In genomic region chr22:23913661-23914353, GRCh38 we compare ENCODE assay signal across 1 cellular context.
TF ChIP-seq lines count a peak whose summit lies in the region.

No MANE protein-coding gene starts in this region.

TF ChIP-seq in HEK293, 187 proteins besides CTCF, POLR2A, EP300 and RAD21 (continued from another document and continues in another):
- TF ChIP-seq ZNF18 (tag by site-specific recombination; IDR thresholded peaks at IDR 0.05) (no peak), ZNF560 (tag by site-specific recombination; IDR thresholded peaks at IDR 0.05; ENCODE audit: borderline replicate concordance) (no peak), ZNF777 (tag by site-specific recombination; IDR thresholded peaks at IDR 0.05; ENCODE audit: borderline replicate concordance) (no peak), ZNF561 (tag by site-specific recombination; IDR thresholded peaks at IDR 0.05; ENCODE audit: borderline replicate concordance) (no peak; the same call in 1 of the 2 replicates), ZNF548 (tag by site-specific recombination; IDR thresholded peaks at IDR 0.05) (no peak), ZNF843 (tag by site-specific recombination; IDR thresholded peaks at IDR 0.05) (peak; percentile 52; the same call in 1 of the 2 replicates), ZNF174 (tag by site-specific recombination; IDR thresholded peaks at IDR 0.05) (no peak), ZNF175 (tag by site-specific recombination; IDR thresholded peaks at IDR 0.05) (no peak), ZIC2 (tag by site-specific recombination; IDR thresholded peaks at IDR 0.05) (peak; percentile 91), ATF2 (tag by site-specific recombination; IDR thresholded peaks at IDR 0.05; ENCODE audit: low read depth) (no peak), SCRT2 (tag by site-specific recombination; IDR thresholded peaks at IDR 0.05) (0 out of 2 replicates have a peak, but pooled peaks have one; percentile 46), ZNF214 (tag by site-specific recombination; IDR thresholded peaks at IDR 0.05; ENCODE audit: borderline replicate concordance) (no peak; the same call in 1 of the 2 replicates), ZBTB7A (tag by site-specific recombination; IDR thresholded peaks at IDR 0.05; ENCODE audit: low read depth) (0 out of 2 replicates have a peak, but pooled peaks have one; percentile 43), TCF7L2 (IDR thresholded peaks at IDR 0.05; ENCODE audit: borderline replicate concordance, low read depth, low read length) (no peak), PBX3 (CRISPR knock-in tag; IDR thresholded peaks at IDR 0.05) (no peak), ZNF76 (tag by site-specific recombination; IDR thresholded peaks at IDR 0.05; ENCODE audit: borderline replicate concordance, low read depth) (peak; percentile 92), ZFP69B (tag by site-specific recombination; IDR thresholded peaks at IDR 0.05) (peak; percentile 74; the same call in 1 of the 2 replicates), ZBTB21 (tag by site-specific recombination; IDR thresholded peaks at IDR 0.05) (peak; percentile 47), ZNF621 (tag by site-specific recombination; IDR thresholded peaks at IDR 0.05) (no peak), ZNF10 (tag by site-specific recombination; IDR thresholded peaks at IDR 0.05) (no peak), KLF1 (tag by site-specific recombination; IDR thresholded peaks at IDR 0.05) (peak; percentile 67), ZNF449 (tag by site-specific recombination; IDR thresholded peaks at IDR 0.05) (no peak), EGR2 (tag by site-specific recombination; IDR thresholded peaks at IDR 0.05; ENCODE audit: low read depth) (peak; percentile 89), ZNF221 (tag by site-specific recombination; IDR thresholded peaks at IDR 0.05; ENCODE audit: borderline replicate concordance) (no peak), HOXD13 (CRISPR knock-in tag; IDR thresholded peaks at IDR 0.05; ENCODE audit: borderline replicate concordance) (no peak), PRDM4 (tag by site-specific recombination; IDR thresholded peaks at IDR 0.05) (no peak)
- TF ChIP-seq, protein P1, sequence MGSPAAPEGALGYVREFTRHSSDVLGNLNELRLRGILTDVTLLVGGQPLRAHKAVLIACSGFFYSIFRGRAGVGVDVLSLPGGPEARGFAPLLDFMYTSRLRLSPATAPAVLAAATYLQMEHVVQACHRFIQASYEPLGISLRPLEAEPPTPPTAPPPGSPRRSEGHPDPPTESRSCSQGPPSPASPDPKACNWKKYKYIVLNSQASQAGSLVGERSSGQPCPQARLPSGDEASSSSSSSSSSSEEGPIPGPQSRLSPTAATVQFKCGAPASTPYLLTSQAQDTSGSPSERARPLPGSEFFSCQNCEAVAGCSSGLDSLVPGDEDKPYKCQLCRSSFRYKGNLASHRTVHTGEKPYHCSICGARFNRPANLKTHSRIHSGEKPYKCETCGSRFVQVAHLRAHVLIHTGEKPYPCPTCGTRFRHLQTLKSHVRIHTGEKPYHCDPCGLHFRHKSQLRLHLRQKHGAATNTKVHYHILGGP (tag by site-specific recombination; IDR thresholded peaks at IDR 0.05) = no peak
- TF ChIP-seq, protein P2, sequence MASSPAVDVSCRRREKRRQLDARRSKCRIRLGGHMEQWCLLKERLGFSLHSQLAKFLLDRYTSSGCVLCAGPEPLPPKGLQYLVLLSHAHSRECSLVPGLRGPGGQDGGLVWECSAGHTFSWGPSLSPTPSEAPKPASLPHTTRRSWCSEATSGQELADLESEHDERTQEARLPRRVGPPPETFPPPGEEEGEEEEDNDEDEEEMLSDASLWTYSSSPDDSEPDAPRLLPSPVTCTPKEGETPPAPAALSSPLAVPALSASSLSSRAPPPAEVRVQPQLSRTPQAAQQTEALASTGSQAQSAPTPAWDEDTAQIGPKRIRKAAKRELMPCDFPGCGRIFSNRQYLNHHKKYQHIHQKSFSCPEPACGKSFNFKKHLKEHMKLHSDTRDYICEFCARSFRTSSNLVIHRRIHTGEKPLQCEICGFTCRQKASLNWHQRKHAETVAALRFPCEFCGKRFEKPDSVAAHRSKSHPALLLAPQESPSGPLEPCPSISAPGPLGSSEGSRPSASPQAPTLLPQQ (tag by site-specific recombination; IDR thresholded peaks at IDR 0.05) = no peak; the same call in none of the 2 replicates
- TF ChIP-seq, protein P3, sequence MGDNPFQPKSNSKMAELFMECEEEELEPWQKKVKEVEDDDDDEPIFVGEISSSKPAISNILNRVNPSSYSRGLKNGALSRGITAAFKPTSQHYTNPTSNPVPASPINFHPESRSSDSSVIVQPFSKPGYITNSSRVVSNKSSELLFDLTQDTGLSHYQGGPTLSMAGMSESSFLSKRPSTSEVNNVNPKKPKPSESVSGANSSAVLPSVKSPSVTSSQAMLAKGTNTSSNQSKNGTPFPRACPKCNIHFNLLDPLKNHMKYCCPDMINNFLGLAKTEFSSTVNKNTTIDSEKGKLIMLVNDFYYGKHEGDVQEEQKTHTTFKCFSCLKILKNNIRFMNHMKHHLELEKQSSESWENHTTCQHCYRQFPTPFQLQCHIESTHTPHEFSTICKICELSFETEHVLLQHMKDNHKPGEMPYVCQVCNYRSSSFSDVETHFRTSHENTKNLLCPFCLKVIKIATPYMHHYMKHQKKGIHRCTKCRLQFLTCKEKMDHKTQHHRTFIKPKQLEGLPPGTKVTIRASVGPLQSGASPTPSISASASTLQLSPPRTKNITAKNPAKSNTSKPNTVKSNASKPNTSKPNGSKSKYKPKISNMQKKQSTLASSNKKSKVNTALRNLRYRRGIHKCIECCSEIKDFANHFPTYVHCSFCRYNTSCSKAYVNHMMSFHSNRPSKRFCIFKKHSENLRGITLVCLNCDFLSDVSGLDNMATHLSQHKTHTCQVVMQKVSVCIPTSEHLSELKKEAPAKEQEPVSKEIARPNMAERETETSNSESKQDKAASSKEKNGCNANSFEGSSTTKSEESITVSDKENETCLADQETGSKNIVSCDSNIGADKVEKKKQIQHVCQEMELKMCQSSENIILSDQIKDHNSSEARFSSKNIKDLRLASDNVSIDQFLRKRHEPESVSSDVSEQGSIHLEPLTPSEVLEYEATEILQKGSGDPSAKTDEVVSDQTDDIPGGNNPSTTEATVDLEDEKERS (tag by site-specific recombination; IDR thresholded peaks at IDR 0.05) = 0 out of 2 replicates have a peak, but pooled peaks have one; percentile 47
- TF ChIP-seq, protein P4, sequence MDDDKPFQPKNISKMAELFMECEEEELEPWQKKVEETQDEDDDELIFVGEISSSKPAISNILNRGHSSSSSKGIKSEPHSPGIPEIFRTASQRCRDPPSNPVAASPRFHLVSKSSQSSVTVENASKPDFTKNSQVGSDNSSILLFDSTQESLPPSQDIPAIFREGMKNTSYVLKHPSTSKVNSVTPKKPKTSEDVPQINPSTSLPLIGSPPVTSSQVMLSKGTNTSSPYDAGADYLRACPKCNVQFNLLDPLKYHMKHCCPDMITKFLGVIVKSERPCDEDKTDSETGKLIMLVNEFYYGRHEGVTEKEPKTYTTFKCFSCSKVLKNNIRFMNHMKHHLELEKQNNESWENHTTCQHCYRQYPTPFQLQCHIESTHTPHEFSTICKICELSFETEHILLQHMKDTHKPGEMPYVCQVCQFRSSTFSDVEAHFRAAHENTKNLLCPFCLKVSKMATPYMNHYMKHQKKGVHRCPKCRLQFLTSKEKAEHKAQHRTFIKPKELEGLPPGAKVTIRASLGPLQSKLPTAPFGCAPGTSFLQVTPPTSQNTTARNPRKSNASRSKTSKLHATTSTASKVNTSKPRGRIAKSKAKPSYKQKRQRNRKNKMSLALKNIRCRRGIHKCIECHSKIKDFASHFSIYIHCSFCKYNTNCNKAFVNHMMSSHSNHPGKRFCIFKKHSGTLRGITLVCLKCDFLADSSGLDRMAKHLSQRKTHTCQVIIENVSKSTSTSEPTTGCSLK (tag by site-specific recombination; IDR thresholded peaks at IDR 0.05) = no peak
- TF ChIP-seq, protein P5, sequence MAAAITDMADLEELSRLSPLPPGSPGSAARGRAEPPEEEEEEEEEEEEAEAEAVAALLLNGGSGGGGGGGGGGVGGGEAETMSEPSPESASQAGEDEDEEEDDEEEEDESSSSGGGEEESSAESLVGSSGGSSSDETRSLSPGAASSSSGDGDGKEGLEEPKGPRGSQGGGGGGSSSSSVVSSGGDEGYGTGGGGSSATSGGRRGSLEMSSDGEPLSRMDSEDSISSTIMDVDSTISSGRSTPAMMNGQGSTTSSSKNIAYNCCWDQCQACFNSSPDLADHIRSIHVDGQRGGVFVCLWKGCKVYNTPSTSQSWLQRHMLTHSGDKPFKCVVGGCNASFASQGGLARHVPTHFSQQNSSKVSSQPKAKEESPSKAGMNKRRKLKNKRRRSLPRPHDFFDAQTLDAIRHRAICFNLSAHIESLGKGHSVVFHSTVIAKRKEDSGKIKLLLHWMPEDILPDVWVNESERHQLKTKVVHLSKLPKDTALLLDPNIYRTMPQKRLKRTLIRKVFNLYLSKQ (tag by site-specific recombination; IDR thresholded peaks at IDR 0.05; ENCODE audit: borderline replicate concordance) = no peak
- TF ChIP-seq, protein P6, sequence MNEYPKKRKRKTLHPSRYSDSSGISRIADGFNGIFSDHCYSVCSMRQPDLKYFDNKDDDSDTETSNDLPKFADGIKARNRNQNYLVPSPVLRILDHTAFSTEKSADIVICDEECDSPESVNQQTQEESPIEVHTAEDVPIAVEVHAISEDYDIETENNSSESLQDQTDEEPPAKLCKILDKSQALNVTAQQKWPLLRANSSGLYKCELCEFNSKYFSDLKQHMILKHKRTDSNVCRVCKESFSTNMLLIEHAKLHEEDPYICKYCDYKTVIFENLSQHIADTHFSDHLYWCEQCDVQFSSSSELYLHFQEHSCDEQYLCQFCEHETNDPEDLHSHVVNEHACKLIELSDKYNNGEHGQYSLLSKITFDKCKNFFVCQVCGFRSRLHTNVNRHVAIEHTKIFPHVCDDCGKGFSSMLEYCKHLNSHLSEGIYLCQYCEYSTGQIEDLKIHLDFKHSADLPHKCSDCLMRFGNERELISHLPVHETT (tag by site-specific recombination; IDR thresholded peaks at IDR 0.05) = peak; percentile 50; the same call in 1 of the 2 replicates
